Comparison of ENCODE assay signal across 24 cellular contexts in genomic region chr7:151927011-151927410, GRCh38. TPM values are rescaled to one million over a fixed set of nuclear protein-coding genes. Genes with fewer than 3 reads are reported as not detected.
"Had no signal": no experiment of that assay in that cellular context is flagged by ENCODE, and none has a peak within 500 bp of the region (broad histone marks: within the 10 kb centered on the region; RNA-seq: fewer than 3 reads in every experiment).

No MANE protein-coding gene starts in this region.

- H3K9me3 ChIP-seq: lower lobe of right lung, thyroid gland had no signal

- H3K36me3 Mint-ChIP-seq: natural killer cell treated with Interleukin-12 subunit alpha and Interleukin-12 subunit beta and Interleukin-15 and Interleukin-18, amount 100 ng/mL, for 72 hours had no signal

- H3K27ac ChIP-seq: brain microvascular endothelial cell, foreskin keratinocyte, hepatocyte, thyroid gland had no signal

- H3K9me3 Mint-ChIP-seq: activated CD4-positive, alpha-beta T cell treated with anti-CD3 and anti-CD28 coated beads, Interleukin-2, amount 10 ng/mL, durations not matched to agents 24 days and 14 days; activated CD8-positive, alpha-beta T cell treated with anti-CD3 and anti-CD28 coated beads for 36 hours; activated naive CD4-positive, alpha-beta T cell treated with anti-CD3 and anti-CD28 coated beads for 36 hours; natural killer cell treated with Interleukin-12 subunit alpha and Interleukin-12 subunit beta and Interleukin-15 and Interleukin-18, amount 100 ng/mL, for 72 hours; T-helper 2 cell treated with Interferon-gamma antibody and Interleukin-4, amounts not matched to agents 5 μg/mL and 100 μg/mL, for 36 hours had no signal

- H3K27me3 ChIP-seq: brain microvascular endothelial cell, hepatocyte, thyroid gland had no signal

- FAIRE-seq: colon, urothelium cell line had no signal

- H3K4me3 ChIP-seq: hepatocyte, lower lobe of right lung, thyroid gland had no signal

- H3K79me2 ChIP-seq: hepatocyte had no signal

- H3K36me3 ChIP-seq: brain microvascular endothelial cell, lower lobe of right lung, thyroid gland had no signal

- H3K4me2 ChIP-seq: hepatocyte had no signal

- ATAC-seq: activated CD8-positive, alpha-beta T cell treated with anti-CD3 and anti-CD28 coated beads for 36 hours; foreskin keratinocyte; natural killer cell treated with Interleukin-12 subunit alpha and Interleukin-12 subunit beta and Interleukin-15 and Interleukin-18, amount 100 ng/mL, for 72 hours; sciatic nerve had no signal

- H3K4me1 ChIP-seq: foreskin keratinocyte, thyroid gland had no signal

- H3K4me3 Mint-ChIP-seq: activated CD4-positive, alpha-beta T cell treated with anti-CD3 and anti-CD28 coated beads, Interleukin-2, amount 10 ng/mL, durations not matched to agents 24 days and 14 days; activated CD8-positive, alpha-beta T cell treated with anti-CD3 and anti-CD28 coated beads for 36 hours; activated naive CD4-positive, alpha-beta T cell treated with anti-CD3 and anti-CD28 coated beads for 36 hours; T-helper 2 cell treated with Interferon-gamma antibody and Interleukin-4, amounts not matched to agents 5 μg/mL and 100 μg/mL, for 36 hours had no signal

- DNase-seq: activated CD4-positive, alpha-beta T cell treated with anti-CD3 and anti-CD28 coated beads, Interleukin-2, amount 10 ng/mL, durations not matched to agents 24 days and 14 days; activated CD4-positive, CD25-positive, alpha-beta regulatory T cell; activated CD8-positive, alpha-beta T cell treated with anti-CD3 and anti-CD28 coated beads for 36 hours; activated naive CD4-positive, alpha-beta T cell treated with anti-CD3 and anti-CD28 coated beads for 36 hours; activated T-cell treated with anti-CD3 and anti-CD28 coated beads, Interleukin-2, amount 50 U/mL, for 1 hour; brain microvascular endothelial cell; central memory CD4-positive, alpha-beta T cell; foreskin keratinocyte; left cardiac atrium; lower lobe of right lung; nucleus accumbens; stimulated activated CD4-positive, alpha-beta T cell treated with anti-CD3 and anti-CD28 coated beads, Interleukin-4, amount 100 ng/mL, for 24 hours; stimulated activated naive CD4-positive, alpha-beta T cell; SW 1271; thyroid gland had no signal

- H3K27me3 Mint-ChIP-seq: activated CD4-positive, alpha-beta T cell treated with anti-CD3 and anti-CD28 coated beads, Interleukin-2, amount 10 ng/mL, durations not matched to agents 24 days and 14 days; natural killer cell treated with Interleukin-12 subunit alpha and Interleukin-12 subunit beta and Interleukin-15 and Interleukin-18, amount 100 ng/mL, for 72 hours had no signal

- H2AFZ ChIP-seq: hepatocyte had no signal

- H3K27ac Mint-ChIP-seq: activated CD4-positive, alpha-beta T cell treated with anti-CD3 and anti-CD28 coated beads, Interleukin-2, amount 10 ng/mL, durations not matched to agents 24 days and 14 days; activated CD8-positive, alpha-beta T cell treated with anti-CD3 and anti-CD28 coated beads for 36 hours; activated naive CD4-positive, alpha-beta T cell treated with anti-CD3 and anti-CD28 coated beads for 36 hours; T-helper 2 cell treated with Interferon-gamma antibody and Interleukin-4, amounts not matched to agents 5 μg/mL and 100 μg/mL, for 36 hours had no signal

RNA-seq across cellular contexts. Expression of gene GALNTL5, which starts 29.2 kb away (rescaled TPM):
- total RNA-seq: activated CD4-positive, alpha-beta T cell treated with anti-CD3 and anti-CD28 coated beads, Interleukin-2, amount 10 ng/mL, durations not matched to agents 24 days and 14 days; activated CD8-positive, alpha-beta T cell treated with anti-CD3 and anti-CD28 coated beads for 36 hours; activated naive CD4-positive, alpha-beta T cell treated with anti-CD3 and anti-CD28 coated beads for 36 hours; epithelial cell of proximal tubule; fibroblast of lung; foreskin keratinocyte; hepatocyte; left cardiac atrium; lower lobe of right lung; natural killer cell treated with Interleukin-12 subunit alpha and Interleukin-12 subunit beta and Interleukin-15 and Interleukin-18, amount 100 ng/mL, for 72 hours; pulmonary artery endothelial cell; sciatic nerve had no signal
- polyA plus RNA-seq: fibroblast of lung, foreskin keratinocyte, hepatocyte had no signal
